In genomic region chr1:9250586-9251381, GRCh38 we compare ENCODE assay signal across 14 cellular contexts. TPM values are rescaled to one million over a fixed set of nuclear protein-coding genes. Genes with fewer than 3 reads are reported as not detected.
A peak's percentile ranks its signal among the peaks of the same experiment; 100 is the strongest.
DNase-seq lines count a peak whose midpoint lies in the region; ATAC-seq and TF ChIP-seq lines count a peak whose summit lies in the region.
"Had no signal": no experiment of that assay in that cellular context is flagged by ENCODE, and none has a peak within 500 bp of the region (broad histone marks: within the 10 kb centered on the region; RNA-seq: fewer than 3 reads in every experiment).

No MANE protein-coding gene starts in this region.

- POLR2A ChIA-PET in WTC11 (lab: Charles Lee): interaction anchor here (0.5 to 0.7 kb wide), 2 partner anchors 109 to 149 kb away, joined by 3 to 4 read pairs; no protein-coding TSS in a partner anchor
- POLR2A ChIA-PET in naive thymus-derived CD4-positive, alpha-beta T cell (lab: Charles Lee): no interaction called here

- peak; percentile 23 for ATAC-seq in WTC11
- ATAC-seq in mucosa of descending colon: peak; percentile 56
- no peak for ATAC-seq in naive thymus-derived CD4-positive, alpha-beta T cell
- ATAC-seq in HG03108 (IDR thresholded peaks at IDR 0.05; ENCODE audit: unreplicated experiment): no peak

- H3K27me3 ChIP-seq in naive thymus-derived CD4-positive, alpha-beta T cell (ENCODE audit: control insufficient read depth in 2 of 2, insufficient read depth in 2 of 2, low read length in 2 of 2): no peaks in the 10 kb centered on the region

- H3K4me1 ChIP-seq in mucosa of descending colon (ENCODE audit: low read depth): peaks cover 10% of the 10 kb centered on the region
- no peaks in the 10 kb centered on the region for H3K4me1 ChIP-seq in naive thymus-derived CD4-positive, alpha-beta T cell (ENCODE audit: control insufficient read depth in 2 of 2, insufficient read depth in 2 of 2, low read length in 2 of 2)

- no peak for DNase-seq in WTC11 (ENCODE audit: low spot score)
- DNase-seq in fibroblast of villous mesenchyme (ENCODE audit: low read depth): peak; percentile 40
- peak in 2 of 3 donors; percentile 35 to 46 for DNase-seq in mucosa of descending colon
- no peak for DNase-seq in naive thymus-derived CD4-positive, alpha-beta T cell
- no peak for DNase-seq in NCI-H526 treated with DMSO at 0.1 percent for 48 hours (lab: John Stamatoyannopoulos, UW)
- no peak for DNase-seq in iPS-NIHi11 (ENCODE audit: low spot score)
- DNase-seq: activated T-cell treated with anti-CD3 and anti-CD28 coated beads, Interleukin-2, amount 50 U/mL, for 1 hour; NCI-H1048; PC-9 had no signal

- TF ChIP-seq CTCF in WTC11 (IDR thresholded peaks at IDR 0.05): no peak
- TF ChIP-seq CTCF in fibroblast of villous mesenchyme (IDR thresholded peaks at IDR 0.05; ENCODE audit: insufficient read depth, low read depth, low read length): no peak
- no peak for TF ChIP-seq CTCF in mucosa of descending colon (IDR thresholded peaks at IDR 0.05)

- H3K4me3 ChIP-seq in fibroblast of villous mesenchyme (ENCODE audit: low read depth, low read length): no peak overlapping the region
- no peak overlapping the region for H3K4me3 ChIP-seq in mucosa of descending colon
- no peak overlapping the region for H3K4me3 ChIP-seq in naive thymus-derived CD4-positive, alpha-beta T cell (ENCODE audit: low read length)
- H3K4me3 ChIP-seq: PC-9 had no signal

- intact Hi-C loops in mucosa of descending colon (cut with DNase I, micrococcal nuclease): no loop called here
- intact Hi-C loops in naive thymus-derived CD4-positive, alpha-beta T cell (cut with micrococcal nuclease): loop anchor here in 1 of 2 donors (1.0 kb wide), 1 partner anchor 108 kb away; no protein-coding TSS in a partner anchor

- H3K27me3 Mint-ChIP-seq in WTC11 (ENCODE audit: low read depth): no peaks in the 10 kb centered on the region
- no peaks in the 10 kb centered on the region for H3K27me3 Mint-ChIP-seq in naive thymus-derived CD4-positive, alpha-beta T cell
- H3K27me3 Mint-ChIP-seq: CD4-positive, alpha-beta T cell; central memory CD8-positive, alpha-beta T cell had no signal

- H3K27ac ChIP-seq in temporal lobe (ENCODE audit: low read depth, low read length): peak overlapping the region; percentile 6
- H3K27ac ChIP-seq in naive thymus-derived CD4-positive, alpha-beta T cell (ENCODE audit: low read depth, low read length): no peak overlapping the region
- H3K27ac ChIP-seq: PC-9 had no signal

- no peaks in the 10 kb centered on the region for H3K9me3 ChIP-seq in mucosa of descending colon
- H3K9me3 ChIP-seq in naive thymus-derived CD4-positive, alpha-beta T cell (ENCODE audit: control insufficient read depth in 2 of 3, low read length in 3 of 3): no peaks in the 10 kb centered on the region

- CTCF ChIA-PET in WTC11 (lab: Charles Lee): interaction anchor here (0.6 to 10.2 kb wide), 31 partner anchors 10 to 367 kb away, joined by 3 to 154 read pairs (median 7); partner anchors contain the start of gene H6PD
- CTCF ChIA-PET in naive thymus-derived CD4-positive, alpha-beta T cell (lab: Charles Lee): interaction anchor here (0.6 kb wide), 1 partner anchor 10 kb away, joined by 3 read pairs; no protein-coding TSS in a partner anchor

- H3K9me3 Mint-ChIP-seq in WTC11: no peaks in the 10 kb centered on the region
- H3K9me3 Mint-ChIP-seq in naive thymus-derived CD4-positive, alpha-beta T cell: no peaks in the 10 kb centered on the region
- H3K9me3 Mint-ChIP-seq: CD4-positive, alpha-beta T cell; central memory CD8-positive, alpha-beta T cell; stimulated activated effector memory CD8-positive, alpha-beta T cell treated with anti-CD3 and anti-CD28 coated beads, Interleukin-12 subunit alpha, Interleukin-12 subunit beta, amount 100 ng/mL, for 72 hours had no signal

- no peaks in the 10 kb centered on the region for H3K36me3 ChIP-seq in mucosa of descending colon (ENCODE audit: low read depth)
- H3K36me3 ChIP-seq in naive thymus-derived CD4-positive, alpha-beta T cell (ENCODE audit: control insufficient read depth in 2 of 3, insufficient read depth in 3 of 3, low read length in 3 of 3): peaks cover 0 to 31% (median 0%) of the 10 kb centered on the region in 3 experiments

- peaks cover 42% of the 10 kb centered on the region for H3K4me1 Mint-ChIP-seq in WTC11
- peaks cover 11 to 34% (median 18%) of the 10 kb centered on the region in 7 donors for H3K4me1 Mint-ChIP-seq in naive thymus-derived CD4-positive, alpha-beta T cell

- H3K4me3 Mint-ChIP-seq in WTC11: no peak overlapping the region
- no peak overlapping the region for H3K4me3 Mint-ChIP-seq in naive thymus-derived CD4-positive, alpha-beta T cell
- H3K4me3 Mint-ChIP-seq: CD4-positive, alpha-beta T cell; central memory CD8-positive, alpha-beta T cell; stimulated activated effector memory CD8-positive, alpha-beta T cell treated with anti-CD3 and anti-CD28 coated beads, Interleukin-12 subunit alpha, Interleukin-12 subunit beta, amount 100 ng/mL, for 72 hours had no signal

- H3K36me3 Mint-ChIP-seq in WTC11: no peaks in the 10 kb centered on the region
- H3K36me3 Mint-ChIP-seq in naive thymus-derived CD4-positive, alpha-beta T cell: peaks cover 0 to 29% (median 7%) of the 10 kb centered on the region in 5 donors

- H3K27ac Mint-ChIP-seq in WTC11: no peak overlapping the region
- no peak overlapping the region for H3K27ac Mint-ChIP-seq in naive thymus-derived CD4-positive, alpha-beta T cell
- H3K27ac Mint-ChIP-seq: CD4-positive, alpha-beta T cell; stimulated activated effector memory CD8-positive, alpha-beta T cell treated with anti-CD3 and anti-CD28 coated beads, Interleukin-12 subunit alpha, Interleukin-12 subunit beta, amount 100 ng/mL, for 72 hours had no signal

TF ChIP-seq in WTC11, 78 proteins besides CTCF, POLR2A, EP300 and RAD21:
- TF ChIP-seq EMX1 (CRISPR knock-in tag; IDR thresholded peaks at IDR 0.05): no peak
- TF ChIP-seq SP1 (CRISPR knock-in tag; conservative IDR thresholded peaks at IDR 0.05): no peak
- 0 out of 2 replicates have a peak, but pooled peaks have one; percentile 7 for TF ChIP-seq E2F5 (CRISPR knock-in tag; IDR thresholded peaks at IDR 0.05)

RNA-seq across cellular contexts. Expression of gene H6PD, which starts 16.2 kb away (rescaled TPM):
- total RNA-seq in WTC11 (2021): 7.4 to 7.9 TPM (median 7.8 TPM) in 3 replicates
- 27.2 and 47.4 TPM in 2 replicates for total RNA-seq in fibroblast of villous mesenchyme
- total RNA-seq in mucosa of descending colon: 10 to 100 TPM; 27.6 to 35.3 (median 31.9) TPM
- 6.4 TPM for total RNA-seq in temporal lobe
- total RNA-seq in naive thymus-derived CD4-positive, alpha-beta T cell: 10 to 100 TPM; 18.6 to 27.6 (median 19.8) TPM
- polyA plus RNA-seq in naive thymus-derived CD4-positive, alpha-beta T cell: 10 to 100 TPM; 12.1 to 17.4 TPM

RNA-seq across cellular contexts. Expression of gene SPSB1, which starts 41.9 kb away (rescaled TPM):
- total RNA-seq in WTC11 (2021) (4.3 to 5.5 TPM (median 4.6 TPM) in 3 replicates), fibroblast of villous mesenchyme (20.7 and 48.6 TPM in 2 replicates), mucosa of descending colon (10 to 100 TPM; 22.1 to 35.5 (median 26.1) TPM), temporal lobe (3.0 TPM)
- total RNA-seq in naive thymus-derived CD4-positive, alpha-beta T cell: 10 to 100 TPM in 1 of 5 experiments, 1 to 10 TPM in 4; 1.8 to 10.3 (median 1.9) TPM
- 1 to 10 TPM; 1.4 to 2.8 TPM for polyA plus RNA-seq in naive thymus-derived CD4-positive, alpha-beta T cell

Comparison
In these comparisons a context has a peak if more than half of its experiments do, and no peak if none do; other contexts are left out.
1. ATAC-seq: peak in WTC11 (single experiment) and mucosa of descending colon (single experiment); none in naive thymus-derived CD4-positive, alpha-beta T cell (single experiment) and HG03108 (single experiment).
2. DNase-seq: peak in fibroblast of villous mesenchyme (single experiment) and mucosa of descending colon (2 of 3); none in WTC11 (single experiment), naive thymus-derived CD4-positive, alpha-beta T cell (0 of 9), NCI-H526 treated with DMSO at 0.1 percent for 48 hours (single experiment) and iPS-NIHi11 (single experiment).